ENCODE assay signal across 1 cellular context in genomic region chr20:18496740-18497592, GRCh38.
TF ChIP-seq lines count a peak whose summit lies in the region.

TSS of gene RBBP9 (minus strand) at chr20:18497225. CDS start at chr20:18497167, 58 bp downstream.

TF ChIP-seq in GM23338, 12 proteins besides CTCF, POLR2A, EP300 and RAD21 (continued from another document):
- TF ChIP-seq REST (IDR thresholded peaks at IDR 0.05; ENCODE audit: unreplicated experiment) = no peak
- no peak for TF ChIP-seq EZH2phosphoT487 (IDR thresholded peaks at IDR 0.05; ENCODE audit: unreplicated experiment)
- peak; percentile 90 for TF ChIP-seq POLR2AphosphoS5 (IDR thresholded peaks at IDR 0.05; ENCODE audit: low read depth)
- no peak for TF ChIP-seq ZNF114 (CRISPR knock-in tag; IDR thresholded peaks at IDR 0.05)
